Comparison of ENCODE assay signal across 11 cellular contexts in genomic region chr15:88647362-88648105, GRCh38. TPM values are rescaled to one million over a fixed set of nuclear protein-coding genes. Genes with fewer than 3 reads are reported as not detected.
DNase-seq lines count a peak whose midpoint lies in the region; ATAC-seq, FAIRE-seq and TF ChIP-seq lines count a peak whose summit lies in the region.
"Had no signal": no experiment of that assay in that cellular context is flagged by ENCODE, and none has a peak within 500 bp of the region (broad histone marks: within the 10 kb centered on the region; RNA-seq: fewer than 3 reads in every experiment).

No MANE protein-coding gene starts in this region.

- CTCF ChIA-PET in CD8-positive, alpha-beta memory T cell (lab: Charles Lee) = interaction anchor here (1.7 to 1.8 kb wide), 2 partner anchors 9 to 23 kb away, joined by 6 to 9 read pairs; partner anchors contain the start of gene ISG20
- CTCF ChIA-PET in K562 (lab: Yijun Ruan, JAX; ENCODE audit: low intra/inter-chr PET ratio) = no interaction called here

- H3F3A ChIP-seq in GM23248 (ENCODE audit: insufficient read depth) = no peaks in the 10 kb centered on the region

- H3K9me3 Mint-ChIP-seq in CD8-positive, alpha-beta memory T cell = no peaks in the 10 kb centered on the region

- H3K27ac ChIP-seq in CD8-positive, alpha-beta memory T cell (ENCODE audit: low read depth, low read length) = no peak overlapping the region
- H3K27ac ChIP-seq in K562 (ENCODE audit: extremely low read depth, low read depth, low read length) (no peak overlapping the region), pancreas (peak overlapping the region in 2 of 4 donors; percentile 33 to 51), GM23248 (no peak overlapping the region)

- BruUV-seq in K562 (replicated peaks; lab: Mats Ljungman, UMichigan) = no TSS peak

- H3K9me3 ChIP-seq in CD8-positive, alpha-beta memory T cell (ENCODE audit: low read length) = no peaks in the 10 kb centered on the region
- no peaks in the 10 kb centered on the region for H3K9me3 ChIP-seq in K562 (replicated peaks; ENCODE audit: control insufficient read depth, insufficient read depth, low read depth, low read length)
- H3K9me3 ChIP-seq in pancreas = no peaks in the 10 kb centered on the region
- no peaks in the 10 kb centered on the region for H3K9me3 ChIP-seq in GM23248 (ENCODE audit: low read depth)

- FAIRE-seq in K562 (lab: Jason Lieb, UNC) (no peak), pancreas (lab: Jason Lieb, UNC) (no peak)

- peaks cover 3% of the 10 kb centered on the region; the same call in 1 of the 2 replicates for H4K20me1 ChIP-seq in K562 (replicated peaks; ENCODE audit: control insufficient read depth, insufficient read depth, low read length)
- no peaks in the 10 kb centered on the region for H4K20me1 ChIP-seq in GM23248 (ENCODE audit: insufficient read depth)

- no peaks in the 10 kb centered on the region for H3K27me3 Mint-ChIP-seq in CD8-positive, alpha-beta memory T cell

- no peak overlapping the region for H3K4me3 ChIP-seq in CD8-positive, alpha-beta memory T cell (ENCODE audit: low read length)
- no peak overlapping the region for H3K4me3 ChIP-seq in K562
- no peak overlapping the region for H3K4me3 ChIP-seq in pancreas
- no peak overlapping the region for H3K4me3 ChIP-seq in GM23248
- H3K4me3 ChIP-seq: lung had no signal

- no peak for TF ChIP-seq RAD21 in K562 (CRISPR knock-in tag; conservative IDR thresholded peaks at IDR 0.05 in 1 of 2, IDR thresholded peaks at IDR 0.05 in 1 of 2)

- no peaks in the 10 kb centered on the region for H3K79me2 ChIP-seq in K562 (ENCODE audit: control insufficient read depth, insufficient read depth, low read length)
- no peaks in the 10 kb centered on the region for H3K79me2 ChIP-seq in GM23248 (ENCODE audit: insufficient read depth)

- H3K4me2 ChIP-seq in K562 (ENCODE audit: insufficient read depth, low read length) (no peak overlapping the region), GM23248 (ENCODE audit: unreplicated experiment) (no peak overlapping the region)

- H3K9me1 ChIP-seq in K562 (ENCODE audit: control insufficient read depth, insufficient read depth, low read length) = no peaks in the 10 kb centered on the region

- H3K36me3 Mint-ChIP-seq in CD8-positive, alpha-beta memory T cell = peaks cover 8 to 77% (median 25%) of the 10 kb centered on the region in 3 donors

- POLR2A ChIA-PET in CD8-positive, alpha-beta memory T cell (lab: Charles Lee) = interaction anchor here (0.9 to 1.6 kb wide), 2 partner anchors 9 to 15 kb away, joined by 4 to 5 read pairs; partner anchors contain the start of gene ISG20
- POLR2A ChIA-PET in K562 (lab: Yijun Ruan, JAX) = interaction anchor here (0.6 kb wide), 1 partner anchor 12 kb away, joined by 3 read pairs; no protein-coding TSS in a partner anchor

- peak overlapping the region; percentile 62 to 99 (median 92) for H3K27ac Mint-ChIP-seq in CD8-positive, alpha-beta memory T cell

- H3K27me3 ChIP-seq in CD8-positive, alpha-beta memory T cell (ENCODE audit: insufficient read depth, low read length, poor library complexity, severe bottlenecking) = no peaks in the 10 kb centered on the region
- peaks cover 0 to 33% of the 10 kb centered on the region in 2 experiments; a peak in 4 of 5 replicates for H3K27me3 ChIP-seq in K562 (ENCODE audit: control insufficient read depth in 2 of 2, insufficient read depth in 2 of 2, low read length in 2 of 2)
- no peaks in the 10 kb centered on the region for H3K27me3 ChIP-seq in pancreas
- H3K27me3 ChIP-seq in GM23248 (replicated peaks; ENCODE audit: insufficient read depth) = no peaks in the 10 kb centered on the region

- peaks cover 85% of the 10 kb centered on the region for H3K4me1 ChIP-seq in CD8-positive, alpha-beta memory T cell (ENCODE audit: insufficient read depth, low read length)
- H3K4me1 ChIP-seq in K562 (replicated peaks in 1 of 2; ENCODE audit: control insufficient read depth in 2 of 2, insufficient read depth in 2 of 2, low read length in 2 of 2) = no peaks in the 10 kb centered on the region
- H3K4me1 ChIP-seq in pancreas = peaks cover 10 to 23% (median 17%) of the 10 kb centered on the region in 3 donors
- H3K4me1 ChIP-seq in GM23248 (ENCODE audit: insufficient read depth) = peaks cover 8% of the 10 kb centered on the region; the same call in 1 of the 2 replicates

- TF ChIP-seq EP300 in K562 (IDR thresholded peaks at IDR 0.05; ENCODE audit: low read length) = no peak

- H3K9ac ChIP-seq in K562 (ENCODE audit: insufficient read depth in 1 of 2, low read depth in 2 of 2, low read length in 2 of 2) (no peak overlapping the region), GM23248 (no peak overlapping the region)

- H3K9me2 ChIP-seq in GM23248 (ENCODE audit: insufficient read depth) = no peaks in the 10 kb centered on the region

- 19% methylated on average over 11 of the region's 11 CpGs for WGBS in K562 (ENCODE audit: insufficient coverage, low coverage, missing lambda C conversion rate)
- WGBS in pancreas, 2 donors = 44 to 45% methylated on average over 11 of the region's 11 CpGs
- 90 to 91% methylated on average over 11 of the region's 11 CpGs for WGBS in GM23248 (ENCODE audit: low coverage in 1 of 2, low lambda C conversion rate in 2 of 2, missing lambda C conversion rate in 2 of 2), 2 experiments

- TF ChIP-seq POLR2A in K562 (conservative IDR thresholded peaks at IDR 0.05) = no peak

- intact Hi-C loops in K562 (cut with micrococcal nuclease) (no loop called here), pancreas (cut with DNase I) (no loop called here)

- in situ Hi-C loops in K562 (cut with MboI) = no loop called here
- in situ Hi-C loops in GM23248 (cut with MboI) = no loop called here

- TF ChIP-seq CTCF in K562 (IDR thresholded peaks at IDR 0.05 in 2 of 3, conservative IDR thresholded peaks at IDR 0.05 in 1 of 3; ENCODE audit: insufficient read depth in 2 of 3, low read depth in 1 of 3, low read length in 3 of 3) = no peak
- TF ChIP-seq CTCF in pancreas (IDR thresholded peaks at IDR 0.05) = no peak

- peaks cover 70 to 90% (median 88%) of the 10 kb centered on the region in 3 donors for H3K4me1 Mint-ChIP-seq in CD8-positive, alpha-beta memory T cell

- peak overlapping the region in 6 of 7 donors; percentile 17 to 83 (median 28) for H3K4me3 Mint-ChIP-seq in CD8-positive, alpha-beta memory T cell

- ATAC-seq in K562 (0 out of 3 replicates have a peak, but pooled peaks have one; percentile 18), pancreas (peak; percentile 84 to 91 (median 88)), HG02623 (IDR thresholded peaks at IDR 0.05; ENCODE audit: unreplicated experiment) (no peak)
- ATAC-seq: esophagus mucosa had no signal

- no peak overlapping the region for H2AFZ ChIP-seq in K562 (ENCODE audit: low read depth, low read length)
- H2AFZ ChIP-seq in GM23248 = no peak overlapping the region

- H3K36me3 ChIP-seq in CD8-positive, alpha-beta memory T cell (ENCODE audit: insufficient read depth, low read length) = peaks cover 30% of the 10 kb centered on the region
- no peaks in the 10 kb centered on the region for H3K36me3 ChIP-seq in K562 (ENCODE audit: control insufficient read depth, insufficient read depth, low read length)
- no peaks in the 10 kb centered on the region for H3K36me3 ChIP-seq in pancreas
- H3K36me3 ChIP-seq in GM23248 (ENCODE audit: low read depth) = no peaks in the 10 kb centered on the region

- DNase-seq in CD8-positive, alpha-beta memory T cell = no peak
- DNase-seq in NCI-H2029 (lab: John Stamatoyannopoulos, UW) (peak; percentile 74), K562 (ENCODE audit: extremely low read depth in 1 of 4, low spot score in 3 of 4) (no peak), pancreas (peak in 5 of 6 donors; percentile 78 to 83 (median 79)), GM19240 (ENCODE audit: insufficient read length, low spot score) (no peak), GM23248 (no peak), NCI-H345 (lab: John Stamatoyannopoulos, UW) (no peak)
- DNase-seq: SIG-M5 had no signal

RNA-seq across cellular contexts. Expression of gene ISG20, which starts 8.7 kb away (rescaled TPM):
- total RNA-seq in CD8-positive, alpha-beta memory T cell = 10 to 100 TPM; 22.5 to 27.2 TPM
- 572 TPM for polyA plus RNA-seq in CD8-positive, alpha-beta memory T cell
- total RNA-seq in K562 (2011; cell fraction: chromatin; rRNA removed; ENCODE audit: low replicate concordance) = 1.2 and 4.5 TPM in 2 replicates
- total RNA-seq in K562 (2011; cell fraction: nucleolus; rRNA removed) = 2.2 and 2.7 TPM in 2 replicates
- 2.3 and 3.1 TPM in 2 replicates for total RNA-seq in K562 (2011; cell fraction: nucleoplasm; rRNA removed)
- total RNA-seq in K562 (2014; rRNA removed) (1.3 and 2.4 TPM in 2 replicates), K562 (2014; rRNA removed; fragmentation: Illumina TruSeq; extraction: Trizol) (0.16 and 0.36 TPM in 2 replicates), K562 (2015; rRNA removed; fragmentation: Illumina TruSeq; extraction: Trizol) (0.65 and 1.1 TPM in 2 replicates), K562 (2021) (1.9 TPM in 2 replicates), pancreas (10 to 100 TPM in 1 of 6 donors, 1 to 10 TPM in 5; 3.0 to 14.2 (median 5.7) TPM)
- polyA plus RNA-seq in K562 (2011; rRNA removed) (0.43 and 1.0 TPM in 2 replicates), K562 (2014; fragmentation: Illumina TruSeq; extraction: Trizol) (0.06 and 0.32 TPM in 2 replicates), K562 (2014; fragmentation: Nextera tagmentation; extraction: Ambion mirVana) (under 1 TPM; 0.70 to 1.00 TPM), K562 (2014; rRNA removed) (1.7 and 2.1 TPM in 2 replicates), pancreas (10 to 100 TPM in 1 of 2 donors, 1 to 10 TPM in 1; 8.4 to 11.0 TPM), GM23248 (2016; fragmentation: Nextera tagmentation; extraction: Ambion mirVana) (0.93 and 1.4 TPM in 2 replicates)
- polyA plus RNA-seq in K562 (2011; cell fraction: cytosol; rRNA removed) = 0.35 and 1.8 TPM in 2 replicates
- 0.76 and 1.9 TPM in 2 replicates for polyA plus RNA-seq in K562 (2011; cell fraction: nucleus; rRNA removed)
- 1.4 and 4.0 TPM in 2 replicates for polyA plus RNA-seq in K562 (2012)
- polyA minus RNA-seq in K562 (2011; rRNA and poly(A)+ RNA removed) = 0.11 and 0.30 TPM in 2 replicates
- not detected in 2 replicates for polyA minus RNA-seq in K562 (2011; cell fraction: cytosol; rRNA and poly(A)+ RNA removed)
- 0.67 and 1.5 TPM in 2 replicates for polyA minus RNA-seq in K562 (2011; cell fraction: nucleus; rRNA and poly(A)+ RNA removed)
- not detected in 2 replicates for total RNA-seq in GM23248 (2014; rRNA removed; shearing (Covaris generic))

RNA-seq across cellular contexts. Expression of gene AEN, which starts 26.4 kb away (rescaled TPM):
- 100 to 1,000 TPM; 109 TPM for total RNA-seq in CD8-positive, alpha-beta memory T cell
- 22.8 TPM for polyA plus RNA-seq in CD8-positive, alpha-beta memory T cell
- total RNA-seq in K562 (2011; cell fraction: chromatin; rRNA removed; ENCODE audit: low replicate concordance) = 39.3 and 74.9 TPM in 2 replicates
- 60.9 and 72.5 TPM in 2 replicates for total RNA-seq in K562 (2011; cell fraction: nucleolus; rRNA removed)
- total RNA-seq in K562 (2011; cell fraction: nucleoplasm; rRNA removed) = 49.7 and 55.9 TPM in 2 replicates
- 51.0 and 56.6 TPM in 2 replicates for total RNA-seq in K562 (2014; rRNA removed)
- 24.6 and 26.3 TPM in 2 replicates for total RNA-seq in K562 (2014; rRNA removed; fragmentation: Illumina TruSeq; extraction: Trizol)
- 40.0 and 40.9 TPM in 2 replicates for total RNA-seq in K562 (2015; rRNA removed; fragmentation: Illumina TruSeq; extraction: Trizol)
- 49.2 and 52.7 TPM in 2 replicates for total RNA-seq in K562 (2021)
- polyA plus RNA-seq in K562 (2011; rRNA removed) = 30.8 and 32.8 TPM in 2 replicates
- polyA plus RNA-seq in K562 (2011; cell fraction: cytosol; rRNA removed) = 31.2 and 50.1 TPM in 2 replicates
- 44.5 and 69.3 TPM in 2 replicates for polyA plus RNA-seq in K562 (2011; cell fraction: nucleus; rRNA removed)
- 22.0 and 27.2 TPM in 2 replicates for polyA plus RNA-seq in K562 (2012)
- 31.6 and 35.1 TPM in 2 replicates for polyA plus RNA-seq in K562 (2014; fragmentation: Illumina TruSeq; extraction: Trizol)
- polyA plus RNA-seq in K562 (2014; fragmentation: Nextera tagmentation; extraction: Ambion mirVana) = 10 to 100 TPM in 1 of 2 experiments, 1 to 10 TPM in 1; 9.0 to 11.7 TPM
- polyA plus RNA-seq in K562 (2014; rRNA removed) = 35.5 and 45.5 TPM in 2 replicates
- polyA minus RNA-seq in K562 (2011; rRNA and poly(A)+ RNA removed) = 20.7 and 30.4 TPM in 2 replicates
- 20.4 and 26.9 TPM in 2 replicates for polyA minus RNA-seq in K562 (2011; cell fraction: cytosol; rRNA and poly(A)+ RNA removed)
- polyA minus RNA-seq in K562 (2011; cell fraction: nucleus; rRNA and poly(A)+ RNA removed) = 39.8 and 44.6 TPM in 2 replicates
- total RNA-seq in pancreas = 10 to 100 TPM; 10.8 to 26.8 (median 20.2) TPM
- polyA plus RNA-seq in pancreas = 10 to 100 TPM in 1 of 2 donors, 1 to 10 TPM in 1; 8.9 to 12.8 TPM
- 35.9 and 49.1 TPM in 2 replicates for total RNA-seq in GM23248 (2014; rRNA removed; shearing (Covaris generic))
- polyA plus RNA-seq in GM23248 (2016; fragmentation: Nextera tagmentation; extraction: Ambion mirVana) = 22.3 and 23.9 TPM in 2 replicates

Comparison
In these comparisons a context has a peak if more than half of its experiments do, and no peak if none do; other contexts are left out.
1. DNase-seq: peak in NCI-H2029 (single experiment) and pancreas (5 of 6); none in CD8-positive, alpha-beta memory T cell (0 of 5), K562 (0 of 4), GM19240 (single experiment), GM23248 (single experiment) and NCI-H345 (single experiment).